Comparison of ENCODE assay signal across 25 cellular contexts in genomic region chr2:120606280-120606679, GRCh38.
"Had no signal": no experiment of that assay in that cellular context is flagged by ENCODE, and none has a peak within 500 bp of the region (broad histone marks: within the 10 kb centered on the region; RNA-seq: fewer than 3 reads in every experiment).

No MANE protein-coding gene starts in this region.

- H3K27ac ChIP-seq: foreskin keratinocyte, heart right ventricle, left lung, pancreas, psoas muscle, transverse colon, uterus had no signal

- H3K36me3 Mint-ChIP-seq: mesothelial cell of epicardium, naive B cell, WTC11 had no signal

- DNase-seq: activated CD4-positive, alpha-beta memory T cell treated with anti-CD3 and anti-CD28 coated beads, Interleukin-2, amount 10 ng/mL, durations not matched to agents 7 days and 5 days; activated CD4-positive, alpha-beta T cell treated with anti-CD3 and anti-CD28 coated beads for 1 hour; activated CD4-positive, alpha-beta T cell treated with anti-CD3 and anti-CD28 coated beads, Interleukin-2, amount 10 ng/mL, durations not matched to agents 7 days and 5 days; activated gamma-delta T cell treated with Interleukin-2 at 50 U/mL for 16 hours; activated naive CD4-positive, alpha-beta T cell treated with anti-CD3 and anti-CD28 coated beads, Interleukin-2, amount 50 U/mL, for 16 hours; activated T-cell treated with anti-CD3 and anti-CD28 coated beads, Interleukin-2, amount 50 U/mL, for 4 hours; amniotic stem cell; caudate nucleus; endodermal cell; foreskin keratinocyte; heart right ventricle; kidney glomerular epithelial cell; naive B cell; nephron progenitor cell; psoas muscle; stimulated activated naive CD4-positive, alpha-beta T cell; transverse colon; uterus had no signal

- H3K4me3 Mint-ChIP-seq: activated CD4-positive, alpha-beta memory T cell treated with anti-CD3 and anti-CD28 coated beads, Interleukin-2, amount 10 ng/mL, durations not matched to agents 7 days and 5 days; activated CD4-positive, alpha-beta T cell treated with anti-CD3 and anti-CD28 coated beads, Interleukin-2, amount 10 ng/mL, durations not matched to agents 7 days and 5 days; activated T-cell treated with anti-CD3 and anti-CD28 coated beads, Interleukin-2, amount 50 U/mL, for 4 hours; activated T-helper 17 cell treated with anti-CD3 and anti-CD28 coated beads, Interleukin-2, amount 50 U/mL, for 72 hours; dendritic cell treated with granulocyte-macrophage colony-stimulating factor and Interleukin-4, amounts not matched to agents 40 ng/mL and 50 ng/mL, for 4 days; endodermal cell; mesothelial cell of epicardium; naive B cell; nephron progenitor cell; WTC11 had no signal

- H3K4me3 ChIP-seq: heart right ventricle, left lung, pancreas, psoas muscle, transverse colon, uterus had no signal

- ATAC-seq: activated T-cell treated with anti-CD3 and anti-CD28 coated beads, Interleukin-2, amount 50 U/mL, for 4 hours; activated T-helper 17 cell treated with anti-CD3 and anti-CD28 coated beads, Interleukin-2, amount 50 U/mL, for 72 hours; esophagus mucosa; foreskin keratinocyte; psoas muscle; WTC11 had no signal

- H3K27me3 ChIP-seq: left lung, pancreas, transverse colon, uterus had no signal

- H3K27ac Mint-ChIP-seq: activated CD4-positive, alpha-beta memory T cell treated with anti-CD3 and anti-CD28 coated beads, Interleukin-2, amount 10 ng/mL, durations not matched to agents 7 days and 5 days; activated CD4-positive, alpha-beta T cell treated with anti-CD3 and anti-CD28 coated beads, Interleukin-2, amount 10 ng/mL, durations not matched to agents 7 days and 5 days; activated T-helper 17 cell treated with anti-CD3 and anti-CD28 coated beads, Interleukin-2, amount 50 U/mL, for 72 hours; dendritic cell treated with granulocyte-macrophage colony-stimulating factor and Interleukin-4, amounts not matched to agents 40 ng/mL and 50 ng/mL, for 4 days; endodermal cell; mesothelial cell of epicardium; nephron progenitor cell; WTC11 had no signal

- H3K9me3 ChIP-seq: heart right ventricle, left lung, pancreas, psoas muscle, transverse colon, uterus had no signal

- H3K27me3 Mint-ChIP-seq: activated CD4-positive, alpha-beta memory T cell treated with anti-CD3 and anti-CD28 coated beads, Interleukin-2, amount 10 ng/mL, durations not matched to agents 7 days and 5 days; dendritic cell treated with granulocyte-macrophage colony-stimulating factor and Interleukin-4, amounts not matched to agents 40 ng/mL and 50 ng/mL, for 4 days had no signal

- H3K4me1 ChIP-seq: foreskin keratinocyte, left lung, pancreas, psoas muscle, transverse colon, uterus had no signal

- H3K4me1 Mint-ChIP-seq: activated CD4-positive, alpha-beta memory T cell treated with anti-CD3 and anti-CD28 coated beads, Interleukin-2, amount 10 ng/mL, durations not matched to agents 7 days and 5 days; activated CD4-positive, alpha-beta T cell treated with anti-CD3 and anti-CD28 coated beads, Interleukin-2, amount 10 ng/mL, durations not matched to agents 7 days and 5 days; activated T-helper 17 cell treated with anti-CD3 and anti-CD28 coated beads, Interleukin-2, amount 50 U/mL, for 72 hours; mesothelial cell of epicardium had no signal

- H3K9me3 Mint-ChIP-seq: activated CD4-positive, alpha-beta memory T cell treated with anti-CD3 and anti-CD28 coated beads, Interleukin-2, amount 10 ng/mL, durations not matched to agents 7 days and 5 days; activated CD4-positive, alpha-beta T cell treated with anti-CD3 and anti-CD28 coated beads, Interleukin-2, amount 10 ng/mL, durations not matched to agents 7 days and 5 days; activated T-cell treated with anti-CD3 and anti-CD28 coated beads, Interleukin-2, amount 50 U/mL, for 4 hours; activated T-helper 17 cell treated with anti-CD3 and anti-CD28 coated beads, Interleukin-2, amount 50 U/mL, for 72 hours; dendritic cell treated with granulocyte-macrophage colony-stimulating factor and Interleukin-4, amounts not matched to agents 40 ng/mL and 50 ng/mL, for 4 days; endodermal cell; WTC11 had no signal

- H3K36me3 ChIP-seq: heart right ventricle, left lung, pancreas, transverse colon, uterus had no signal

- FAIRE-seq: pancreas had no signal
